Comparison of ENCODE assay signal across 28 cellular contexts in the genomic region with DNA sequence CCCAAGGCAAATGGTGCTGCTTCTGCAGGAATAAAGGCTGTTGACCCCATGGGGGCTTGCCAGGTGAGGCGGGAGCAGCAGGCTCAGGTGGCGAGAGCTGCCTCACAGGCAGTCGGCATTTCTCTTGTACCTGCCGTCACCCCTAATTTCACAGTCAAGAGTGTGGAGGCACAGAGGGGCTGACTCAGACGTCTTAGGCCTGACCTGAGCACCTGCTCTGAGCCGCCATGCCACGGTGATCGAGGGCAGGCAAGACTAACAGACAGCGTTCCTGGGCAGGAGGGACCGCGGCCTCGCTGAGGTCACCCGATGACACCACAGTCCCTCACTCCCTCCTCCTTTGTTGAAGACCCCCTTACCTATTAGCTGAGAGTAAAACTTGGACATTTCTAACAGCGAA.
"Had no signal": no experiment of that assay in that cellular context is flagged by ENCODE, and none has a peak within 500 bp of the region (broad histone marks: within the 10 kb centered on the region; RNA-seq: fewer than 3 reads in every experiment).

No MANE protein-coding gene starts in this region.

- H3K27ac Mint-ChIP-seq: activated CD4-positive, alpha-beta memory T cell treated with anti-CD3 and anti-CD28 coated beads for 36 hours; activated CD4-positive, alpha-beta T cell treated with anti-CD3 and anti-CD28 coated beads for 36 hours; activated CD4-positive, alpha-beta T cell treated with anti-CD3 and anti-CD28 coated beads, Interleukin-2, amount 10 ng/mL, durations not matched to agents 24 days and 14 days; activated CD8-positive, alpha-beta memory T cell treated with anti-CD3 and anti-CD28 coated beads, Interleukin-2, amount 10 ng/mL, durations not matched to agents 7 days and 5 days; activated CD8-positive, alpha-beta T cell treated with anti-CD3 and anti-CD28 coated beads, Interleukin-2, amount 10 ng/mL, durations not matched to agents 7 days and 5 days; activated naive CD4-positive, alpha-beta T cell treated with anti-CD3 and anti-CD28 coated beads, Interleukin-2, amount 10 ng/mL, durations not matched to agents 7 days and 5 days; activated naive CD8-positive, alpha-beta T cell treated with anti-CD3 and anti-CD28 coated beads, Interleukin-2, amount 10 ng/mL, durations not matched to agents 7 days and 5 days; brain had no signal

- H3K27me3 Mint-ChIP-seq: activated CD4-positive, alpha-beta memory T cell treated with anti-CD3 and anti-CD28 coated beads for 36 hours; activated CD4-positive, alpha-beta T cell treated with anti-CD3 and anti-CD28 coated beads for 36 hours; activated CD4-positive, alpha-beta T cell treated with anti-CD3 and anti-CD28 coated beads, Interleukin-2, amount 10 ng/mL, durations not matched to agents 24 days and 14 days; activated CD8-positive, alpha-beta memory T cell treated with anti-CD3 and anti-CD28 coated beads, Interleukin-2, amount 10 ng/mL, durations not matched to agents 7 days and 5 days; activated naive CD4-positive, alpha-beta T cell treated with anti-CD3 and anti-CD28 coated beads, Interleukin-2, amount 10 ng/mL, durations not matched to agents 7 days and 5 days; activated naive CD8-positive, alpha-beta T cell treated with anti-CD3 and anti-CD28 coated beads, Interleukin-2, amount 10 ng/mL, durations not matched to agents 7 days and 5 days had no signal

- H3K9me3 Mint-ChIP-seq: activated CD4-positive, alpha-beta memory T cell treated with anti-CD3 and anti-CD28 coated beads for 36 hours; activated CD4-positive, alpha-beta T cell treated with anti-CD3 and anti-CD28 coated beads, Interleukin-2, amount 10 ng/mL, durations not matched to agents 24 days and 14 days; activated naive CD4-positive, alpha-beta T cell treated with anti-CD3 and anti-CD28 coated beads, Interleukin-2, amount 10 ng/mL, durations not matched to agents 7 days and 5 days; activated naive CD4-positive, alpha-beta T cell treated with anti-CD3 and anti-CD28 coated beads, Interleukin-2, amount 50 U/mL, for 72 hours; activated naive CD8-positive, alpha-beta T cell treated with anti-CD3 and anti-CD28 coated beads, Interleukin-2, amount 10 ng/mL, durations not matched to agents 7 days and 5 days; brain had no signal

- H3K36me3 ChIP-seq: colonic mucosa had no signal

- H3K4me1 Mint-ChIP-seq: activated naive CD8-positive, alpha-beta T cell treated with anti-CD3 and anti-CD28 coated beads, Interleukin-2, amount 10 ng/mL, durations not matched to agents 7 days and 5 days had no signal

- DNase-seq: activated CD4-positive, alpha-beta memory T cell treated with anti-CD3 and anti-CD28 coated beads for 36 hours; activated CD4-positive, alpha-beta T cell treated with anti-CD3 and anti-CD28 coated beads for 36 hours; activated CD4-positive, alpha-beta T cell treated with anti-CD3 and anti-CD28 coated beads, Interleukin-2, amount 10 ng/mL, durations not matched to agents 24 days and 14 days; activated CD4-positive, CD25-positive, alpha-beta regulatory T cell; activated CD4-positive, CD25-positive, alpha-beta regulatory T cell treated with anti-CD3 and anti-CD28 coated beads, Interleukin-2, amount 50 U/mL, for 72 hours; activated CD8-positive, alpha-beta memory T cell treated with anti-CD3 and anti-CD28 coated beads, Interleukin-2, amount 10 ng/mL, durations not matched to agents 7 days and 5 days; activated CD8-positive, alpha-beta memory T cell treated with anti-CD3 and anti-CD28 coated beads, Interleukin-2, amount 50 U/mL, for 4 hours; activated CD8-positive, alpha-beta T cell treated with anti-CD3 and anti-CD28 coated beads, Interleukin-2, amount 10 ng/mL, durations not matched to agents 7 days and 5 days; activated gamma-delta T cell; activated naive CD4-positive, alpha-beta T cell; activated naive CD4-positive, alpha-beta T cell treated with anti-CD3 and anti-CD28 coated beads, Interleukin-2, amount 10 ng/mL, durations not matched to agents 7 days and 5 days; activated naive CD8-positive, alpha-beta T cell treated with anti-CD3 and anti-CD28 coated beads, Interleukin-2, amount 10 ng/mL, durations not matched to agents 7 days and 5 days; activated T-cell treated with anti-CD3 and anti-CD28 coated beads, Interleukin-2, amount 50 U/mL, for 1 hour; activated T-cell treated with anti-CD3 and anti-CD28 coated beads, Interleukin-2, amount 50 U/mL, for 48 hours; central memory CD4-positive, alpha-beta T cell; cerebellar nuclear complex; colonic mucosa; effector CD8-positive, alpha-beta T cell; esophagus squamous epithelium; foreskin melanocyte; T-helper 2 cell had no signal

- H3K4me3 Mint-ChIP-seq: activated CD4-positive, alpha-beta memory T cell treated with anti-CD3 and anti-CD28 coated beads for 36 hours; activated CD4-positive, alpha-beta T cell treated with anti-CD3 and anti-CD28 coated beads for 36 hours; activated CD4-positive, alpha-beta T cell treated with anti-CD3 and anti-CD28 coated beads, Interleukin-2, amount 10 ng/mL, durations not matched to agents 24 days and 14 days; activated CD8-positive, alpha-beta memory T cell treated with anti-CD3 and anti-CD28 coated beads, Interleukin-2, amount 10 ng/mL, durations not matched to agents 7 days and 5 days; activated CD8-positive, alpha-beta T cell treated with anti-CD3 and anti-CD28 coated beads, Interleukin-2, amount 10 ng/mL, durations not matched to agents 7 days and 5 days; activated naive CD4-positive, alpha-beta T cell treated with anti-CD3 and anti-CD28 coated beads, Interleukin-2, amount 10 ng/mL, durations not matched to agents 7 days and 5 days; activated naive CD8-positive, alpha-beta T cell treated with anti-CD3 and anti-CD28 coated beads, Interleukin-2, amount 10 ng/mL, durations not matched to agents 7 days and 5 days; brain had no signal

- H3K4me3 ChIP-seq: ascending aorta, breast epithelium, cardiac muscle cell, colonic mucosa, esophagus squamous epithelium, gastroesophageal sphincter had no signal

- ATAC-seq: activated CD4-positive, alpha-beta T cell treated with anti-CD3 and anti-CD28 coated beads for 36 hours; activated CD8-positive, alpha-beta memory T cell treated with anti-CD3 and anti-CD28 coated beads, Interleukin-2, amount 10 ng/mL, durations not matched to agents 7 days and 5 days; activated CD8-positive, alpha-beta T cell treated with anti-CD3 and anti-CD28 coated beads, Interleukin-2, amount 10 ng/mL, durations not matched to agents 7 days and 5 days; activated naive CD4-positive, alpha-beta T cell treated with anti-CD3 and anti-CD28 coated beads, Interleukin-2, amount 50 U/mL, for 72 hours; gastroesophageal sphincter had no signal

- H3K27ac ChIP-seq: ascending aorta, breast epithelium, cardiac muscle cell, colonic mucosa, epithelial cell of prostate, esophagus squamous epithelium, gastroesophageal sphincter had no signal

- H3K36me3 Mint-ChIP-seq: activated CD4-positive, alpha-beta memory T cell treated with anti-CD3 and anti-CD28 coated beads for 36 hours; activated naive CD4-positive, alpha-beta T cell treated with anti-CD3 and anti-CD28 coated beads, Interleukin-2, amount 50 U/mL, for 72 hours had no signal

- H3K4me1 ChIP-seq: breast epithelium, colonic mucosa had no signal

- H3K27me3 ChIP-seq: ascending aorta, breast epithelium, cardiac muscle cell, colonic mucosa, esophagus squamous epithelium, gastroesophageal sphincter had no signal

- H3K9me3 ChIP-seq: ascending aorta, breast epithelium, colonic mucosa, esophagus squamous epithelium, gastroesophageal sphincter had no signal
